12 cellular contexts compared by ENCODE assay signal in genomic region chr12:54298904-54299303, GRCh38. TPM values are rescaled to one million over a fixed set of nuclear protein-coding genes. Genes with fewer than 3 reads are reported as not detected.
"Had no signal": no experiment of that assay in that cellular context is flagged by ENCODE, and none has a peak within 500 bp of the region (broad histone marks: within the 10 kb centered on the region; RNA-seq: fewer than 3 reads in every experiment).

No MANE protein-coding gene starts in this region.

- H3K4me3 ChIP-seq: adrenal gland, ovary, skin epidermis, thyroid gland, uterus had no signal

- H3K27ac ChIP-seq: adrenal gland, ovary, thyroid gland, uterus had no signal

- H3K9me3 Mint-ChIP-seq: mesothelial cell of epicardium, naive B cell had no signal

- H3K36me3 Mint-ChIP-seq: mesothelial cell of epicardium, naive B cell had no signal

- H3K9me3 ChIP-seq: adrenal gland, ovary, thyroid gland, uterus had no signal

- H3K4me1 ChIP-seq: uterus had no signal

- H3K36me3 ChIP-seq: adrenal gland, ovary, thyroid gland, uterus had no signal

- H3K4me3 Mint-ChIP-seq: mesothelial cell of epicardium had no signal

- H3K27me3 ChIP-seq: ovary, thyroid gland, uterus had no signal

- H3K27ac Mint-ChIP-seq: mesothelial cell of epicardium, naive B cell had no signal

- DNase-seq: activated naive CD4-positive, alpha-beta T cell treated with anti-CD3 and anti-CD28 coated beads, Interleukin-2, amount 50 U/mL, for 16 hours; adrenal gland; central memory CD4-positive, alpha-beta T cell; hippocampal formation; naive B cell; ovary; thyroid gland; uterus had no signal

RNA-seq across cellular contexts. Expression of gene NFE2, which starts 1.9 kb away (rescaled TPM):
- total RNA-seq: epithelial cell of proximal tubule; T-helper 1 cell treated with Interleukin-12 subunit alpha and Interleukin-12 subunit beta and Interleukin-4 antibody, amounts not matched to agents 30 ng/mL and 1 ng/mL, for 36 hours had no signal
